ENCODE assay signal across 15 cellular contexts in genomic region chr12:60977966-60978365, GRCh38.
A peak's percentile ranks its signal among the peaks of the same experiment; 100 is the strongest.
DNase-seq lines count a peak whose midpoint lies in the region; ATAC-seq lines count a peak whose summit lies in the region.
"Had no signal": no experiment of that assay in that cellular context is flagged by ENCODE, and none has a peak within 500 bp of the region (broad histone marks: within the 10 kb centered on the region; RNA-seq: fewer than 3 reads in every experiment).

No MANE protein-coding gene starts in this region.

- ATAC-seq in GM19463 (IDR thresholded peaks at IDR 0.05; ENCODE audit: unreplicated experiment) (no peak), GM19035 (IDR thresholded peaks at IDR 0.05; ENCODE audit: unreplicated experiment) (no peak)
- ATAC-seq: right cardiac atrium; stimulated activated naive CD8-positive, alpha-beta T cell treated with anti-CD3 and anti-CD28 coated beads, Interleukin-15, amount 100 ng/mL, for 72 hours had no signal

- peak; percentile 17 for DNase-seq in COLO829 (ENCODE audit: low spot score)
- peak; percentile 41 for DNase-seq in HT-29 (ENCODE audit: low spot score)
- peak; percentile 51 for DNase-seq in SK-MEL-5 (ENCODE audit: low read depth, low spot score)
- DNase-seq in islet precursor cell: peak; percentile 60
- DNase-seq in NCI-H2171 treated with DMSO at 0.1 percent for 48 hours (lab: John Stamatoyannopoulos, UW): no peak
- DNase-seq in activated CD8-positive, alpha-beta memory T cell treated with anti-CD3 and anti-CD28 coated beads for 24 hours: no peak
- DNase-seq: amniotic stem cell; C1 segment of cervical spinal cord; MG63; NCI-H2227 treated with DMSO at 0.1 percent for 48 hours; right cardiac atrium; SIG-M5; stimulated activated naive CD8-positive, alpha-beta T cell treated with anti-CD3 and anti-CD28 coated beads, Interleukin-15, amount 100 ng/mL, for 72 hours had no signal

- in situ Hi-C loops in SK-MEL-5 (cut with HindIII; ENCODE audit: low pct_unique_long_range_greater_than_20kb, low sequenced_read_pairs): no loop called here

Comparison
In these comparisons a context has a peak if more than half of its experiments do, and no peak if none do; other contexts are left out.
1. DNase-seq: peak in COLO829 (single experiment), HT-29 (single experiment), SK-MEL-5 (single experiment) and islet precursor cell (single experiment); none in NCI-H2171 treated with DMSO at 0.1 percent for 48 hours (single experiment) and activated CD8-positive, alpha-beta memory T cell treated with anti-CD3 and anti-CD28 coated beads for 24 hours (single experiment).